ENCODE assay signal across 1 cellular context in the genomic region with DNA sequence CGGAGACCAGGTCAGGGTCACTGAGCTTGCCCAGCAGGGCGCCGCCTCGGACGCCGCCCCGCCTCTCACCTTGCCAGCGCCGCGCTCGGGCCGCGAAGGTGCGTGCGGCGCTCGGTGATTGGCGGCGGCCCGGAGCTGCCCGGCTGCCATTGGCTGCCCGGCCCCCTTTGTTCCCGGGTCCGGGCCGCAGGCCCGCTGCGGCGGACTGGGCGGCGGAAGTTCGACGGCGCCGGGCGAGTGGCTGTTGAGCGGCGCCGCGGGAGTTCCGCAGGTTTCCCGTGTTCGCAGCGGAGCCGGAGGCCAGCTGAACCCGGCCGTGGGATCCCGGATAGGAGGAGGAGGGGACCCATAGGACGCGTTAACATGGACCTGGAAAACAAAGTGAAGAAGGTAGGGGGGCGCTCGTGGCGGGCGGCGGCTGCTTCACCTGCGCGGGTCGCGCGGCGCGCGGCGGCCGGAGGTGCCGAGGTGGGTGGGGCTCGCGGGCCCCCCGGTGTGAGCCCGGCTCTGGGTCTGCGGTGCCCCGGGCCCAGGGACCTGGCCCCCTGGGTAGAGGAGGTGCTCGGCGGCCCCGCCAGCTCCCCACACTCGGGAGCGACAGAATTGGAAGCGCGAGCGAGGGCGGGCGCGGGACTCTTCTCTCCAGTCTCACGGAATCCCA.
TF ChIP-seq lines count a peak whose summit lies in the region.

Gene TES, plus strand, starts transcription at position 195 of the 661 bp plus-strand sequence. Its CDS starts 169 bp downstream, at position 364.

TF ChIP-seq in HepG2, 621 proteins besides CTCF, POLR2A, EP300 and RAD21 (continued from another document and continues in another):
- no peak for TF ChIP-seq FUBP1 (CRISPR knock-in tag; IDR thresholded peaks at IDR 0.05; ENCODE audit: borderline replicate concordance)
- TF ChIP-seq, protein P1, sequence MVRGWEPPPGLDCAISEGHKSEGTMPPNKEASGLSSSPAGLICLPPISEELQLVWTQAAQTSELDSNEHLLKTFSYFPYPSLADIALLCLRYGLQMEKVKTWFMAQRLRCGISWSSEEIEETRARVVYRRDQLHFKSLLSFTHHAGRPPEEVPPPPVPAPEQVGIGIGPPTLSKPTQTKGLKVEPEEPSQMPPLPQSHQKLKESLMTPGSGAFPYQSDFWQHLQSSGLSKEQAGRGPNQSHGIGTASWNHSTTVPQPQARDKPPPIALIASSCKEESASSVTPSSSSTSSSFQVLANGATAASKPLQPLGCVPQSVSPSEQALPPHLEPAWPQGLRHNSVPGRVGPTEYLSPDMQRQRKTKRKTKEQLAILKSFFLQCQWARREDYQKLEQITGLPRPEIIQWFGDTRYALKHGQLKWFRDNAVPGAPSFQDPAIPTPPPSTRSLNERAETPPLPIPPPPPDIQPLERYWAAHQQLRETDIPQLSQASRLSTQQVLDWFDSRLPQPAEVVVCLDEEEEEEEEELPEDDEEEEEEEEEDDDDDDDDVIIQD (CRISPR knock-in tag; IDR thresholded peaks at IDR 0.05; ENCODE audit: low read depth): no peak
- no peak for TF ChIP-seq GPBP1L1 (CRISPR knock-in tag; IDR thresholded peaks at IDR 0.05)
- no peak for TF ChIP-seq AHDC1 (CRISPR knock-in tag; IDR thresholded peaks at IDR 0.05; ENCODE audit: borderline replicate concordance)
- TF ChIP-seq XBP1 (CRISPR knock-in tag; IDR thresholded peaks at IDR 0.05): no peak
- peak; percentile 6; the same call in 1 of the 2 replicates for TF ChIP-seq ARID4A (CRISPR knock-in tag; IDR thresholded peaks at IDR 0.05; ENCODE audit: borderline replicate concordance)
- no peak for TF ChIP-seq NPAS2 (CRISPR knock-in tag; IDR thresholded peaks at IDR 0.05; ENCODE audit: borderline replicate concordance)
- no peak for TF ChIP-seq ELF1 (CRISPR knock-in tag; IDR thresholded peaks at IDR 0.05)
- no peak; the same call in 1 of the 2 replicates for TF ChIP-seq TBX2 (CRISPR knock-in tag; IDR thresholded peaks at IDR 0.05; ENCODE audit: borderline replicate concordance)
- TF ChIP-seq ZNF331 (CRISPR knock-in tag; IDR thresholded peaks at IDR 0.05): no peak
- peak; percentile 50 for TF ChIP-seq GABPA (IDR thresholded peaks at IDR 0.05; ENCODE audit: low read depth, low read length)
- TF ChIP-seq GABPA (CRISPR knock-in tag; IDR thresholded peaks at IDR 0.05; ENCODE audit: low read depth): no peak
- TF ChIP-seq, protein P2, sequence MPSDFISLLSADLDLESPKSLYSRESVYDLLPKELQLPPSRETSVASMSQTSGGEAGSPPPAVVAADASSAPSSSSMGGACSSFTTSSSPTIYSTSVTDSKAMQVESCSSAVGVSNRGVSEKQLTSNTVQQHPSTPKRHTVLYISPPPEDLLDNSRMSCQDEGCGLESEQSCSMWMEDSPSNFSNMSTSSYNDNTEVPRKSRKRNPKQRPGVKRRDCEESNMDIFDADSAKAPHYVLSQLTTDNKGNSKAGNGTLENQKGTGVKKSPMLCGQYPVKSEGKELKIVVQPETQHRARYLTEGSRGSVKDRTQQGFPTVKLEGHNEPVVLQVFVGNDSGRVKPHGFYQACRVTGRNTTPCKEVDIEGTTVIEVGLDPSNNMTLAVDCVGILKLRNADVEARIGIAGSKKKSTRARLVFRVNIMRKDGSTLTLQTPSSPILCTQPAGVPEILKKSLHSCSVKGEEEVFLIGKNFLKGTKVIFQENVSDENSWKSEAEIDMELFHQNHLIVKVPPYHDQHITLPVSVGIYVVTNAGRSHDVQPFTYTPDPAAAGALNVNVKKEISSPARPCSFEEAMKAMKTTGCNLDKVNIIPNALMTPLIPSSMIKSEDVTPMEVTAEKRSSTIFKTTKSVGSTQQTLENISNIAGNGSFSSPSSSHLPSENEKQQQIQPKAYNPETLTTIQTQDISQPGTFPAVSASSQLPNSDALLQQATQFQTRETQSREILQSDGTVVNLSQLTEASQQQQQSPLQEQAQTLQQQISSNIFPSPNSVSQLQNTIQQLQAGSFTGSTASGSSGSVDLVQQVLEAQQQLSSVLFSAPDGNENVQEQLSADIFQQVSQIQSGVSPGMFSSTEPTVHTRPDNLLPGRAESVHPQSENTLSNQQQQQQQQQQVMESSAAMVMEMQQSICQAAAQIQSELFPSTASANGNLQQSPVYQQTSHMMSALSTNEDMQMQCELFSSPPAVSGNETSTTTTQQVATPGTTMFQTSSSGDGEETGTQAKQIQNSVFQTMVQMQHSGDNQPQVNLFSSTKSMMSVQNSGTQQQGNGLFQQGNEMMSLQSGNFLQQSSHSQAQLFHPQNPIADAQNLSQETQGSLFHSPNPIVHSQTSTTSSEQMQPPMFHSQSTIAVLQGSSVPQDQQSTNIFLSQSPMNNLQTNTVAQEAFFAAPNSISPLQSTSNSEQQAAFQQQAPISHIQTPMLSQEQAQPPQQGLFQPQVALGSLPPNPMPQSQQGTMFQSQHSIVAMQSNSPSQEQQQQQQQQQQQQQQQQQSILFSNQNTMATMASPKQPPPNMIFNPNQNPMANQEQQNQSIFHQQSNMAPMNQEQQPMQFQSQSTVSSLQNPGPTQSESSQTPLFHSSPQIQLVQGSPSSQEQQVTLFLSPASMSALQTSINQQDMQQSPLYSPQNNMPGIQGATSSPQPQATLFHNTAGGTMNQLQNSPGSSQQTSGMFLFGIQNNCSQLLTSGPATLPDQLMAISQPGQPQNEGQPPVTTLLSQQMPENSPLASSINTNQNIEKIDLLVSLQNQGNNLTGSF (CRISPR knock-in tag; IDR thresholded peaks at IDR 0.05): no peak
- TF ChIP-seq HOXA3 (CRISPR knock-in tag; IDR thresholded peaks at IDR 0.05): 0 out of 2 replicates have a peak, but pooled peaks have one; percentile 16
- TF ChIP-seq ARNTL (CRISPR knock-in tag; IDR thresholded peaks at IDR 0.05): no peak
- TF ChIP-seq FOSL1 (CRISPR knock-in tag; IDR thresholded peaks at IDR 0.05; ENCODE audit: borderline replicate concordance): no peak
- peak; percentile 71 for TF ChIP-seq NFYB (CRISPR knock-in tag; IDR thresholded peaks at IDR 0.05)
- TF ChIP-seq ZNF136 (CRISPR knock-in tag; IDR thresholded peaks at IDR 0.05; ENCODE audit: low read depth): no peak
